In genomic region chr2:128832946-128833560, GRCh38 we compare ENCODE assay signal across 1 cellular context.
TF ChIP-seq lines count a peak whose summit lies in the region.

No MANE protein-coding gene starts in this region.

TF ChIP-seq in WTC11, 78 proteins besides CTCF, POLR2A, EP300 and RAD21 (continued from another document):
- TF ChIP-seq ZNF532 (CRISPR knock-in tag; IDR thresholded peaks at IDR 0.05; ENCODE audit: borderline replicate concordance), result no peak
- no peak for TF ChIP-seq ZNF219 (CRISPR knock-in tag; IDR thresholded peaks at IDR 0.05; ENCODE audit: borderline replicate concordance)
- no peak for TF ChIP-seq USF1 (CRISPR knock-in tag; IDR thresholded peaks at IDR 0.05)
- no peak for TF ChIP-seq SMAD4 (CRISPR knock-in tag; IDR thresholded peaks at IDR 0.05)
- no peak for TF ChIP-seq CBFB (CRISPR knock-in tag; IDR thresholded peaks at IDR 0.05; ENCODE audit: low read depth)
- TF ChIP-seq PREB (CRISPR knock-in tag; IDR thresholded peaks at IDR 0.05; ENCODE audit: borderline replicate concordance), result no peak
- TF ChIP-seq ZBTB43 (CRISPR knock-in tag; IDR thresholded peaks at IDR 0.05), result no peak
- no peak for TF ChIP-seq FOXP1 (CRISPR knock-in tag; IDR thresholded peaks at IDR 0.05; ENCODE audit: borderline replicate concordance)
- TF ChIP-seq PRRX2 (CRISPR knock-in tag; IDR thresholded peaks at IDR 0.05), result no peak
- no peak for TF ChIP-seq FOXP4 (CRISPR knock-in tag; IDR thresholded peaks at IDR 0.05)
- TF ChIP-seq MXD4 (CRISPR knock-in tag; IDR thresholded peaks at IDR 0.05; ENCODE audit: borderline replicate concordance), result no peak
- no peak for TF ChIP-seq ZNF423 (CRISPR knock-in tag; IDR thresholded peaks at IDR 0.05)
- no peak for TF ChIP-seq JUN (CRISPR knock-in tag; IDR thresholded peaks at IDR 0.05)
- no peak for TF ChIP-seq FOXJ3 (CRISPR knock-in tag; IDR thresholded peaks at IDR 0.05; ENCODE audit: borderline replicate concordance)
- no peak for TF ChIP-seq RORB (CRISPR knock-in tag; IDR thresholded peaks at IDR 0.05)
